ENCODE assay signal across 8 cellular contexts in the genomic region with DNA sequence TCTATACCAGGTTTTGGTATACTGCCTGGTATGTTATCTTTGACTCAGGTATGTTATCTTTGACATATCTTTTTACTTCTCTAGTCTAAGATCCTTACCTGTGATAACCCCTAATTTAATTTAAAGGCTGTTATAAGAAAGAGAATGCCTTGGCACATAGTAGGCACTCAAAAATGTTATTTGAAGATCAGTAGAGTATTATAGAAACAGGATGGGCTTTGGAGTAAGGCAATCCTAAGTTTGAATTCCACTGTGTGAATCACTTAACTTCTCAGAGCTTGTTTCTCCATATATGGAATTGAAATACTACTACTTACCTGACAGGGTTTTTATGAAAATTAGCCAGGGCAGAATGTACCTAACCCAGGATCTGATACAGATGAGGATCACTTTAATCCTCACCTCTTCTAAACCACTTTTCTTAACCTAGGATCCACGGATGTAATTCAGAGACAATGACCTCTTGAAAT. TPM values are rescaled to one million over a fixed set of nuclear protein-coding genes. Genes with fewer than 3 reads are reported as not detected.
DNase-seq lines count a peak whose midpoint lies in the region; ATAC-seq and TF ChIP-seq lines count a peak whose summit lies in the region.

No MANE protein-coding gene starts in this region.

- H3K27me3 ChIP-seq in naive thymus-derived CD4-positive, alpha-beta T cell (ENCODE audit: control insufficient read depth in 2 of 2, insufficient read depth in 2 of 2, low read length in 2 of 2): no peaks in the 10 kb centered on the region

- H3K36me3 Mint-ChIP-seq in naive thymus-derived CD4-positive, alpha-beta T cell: peaks cover 0 to 4% (median 2%) of the 10 kb centered on the region in 5 donors
- H3K36me3 Mint-ChIP-seq in CD14-positive monocyte: peaks cover 6 to 7% of the 10 kb centered on the region in 2 donors

- peak overlapping the region; percentile 81 for H3K4me3 ChIP-seq in astrocyte of the cerebellum (ENCODE audit: low read depth, low read length)
- H3K4me3 ChIP-seq in naive thymus-derived CD4-positive, alpha-beta T cell (ENCODE audit: low read length): peak overlapping the region; percentile 88

- intact Hi-C loops in naive thymus-derived CD4-positive, alpha-beta T cell (cut with micrococcal nuclease): loop anchor here (2.0 to 10.0 kb wide), 3 partner anchors 43 to 1185 kb away; a partner anchor contains a TSS
- intact Hi-C loops in CD14-positive monocyte (cut with micrococcal nuclease): no loop called here

- H3K9me3 Mint-ChIP-seq in naive thymus-derived CD4-positive, alpha-beta T cell: no peaks in the 10 kb centered on the region
- no peaks in the 10 kb centered on the region for H3K9me3 Mint-ChIP-seq in CD14-positive monocyte

- H3K27ac ChIP-seq in naive thymus-derived CD4-positive, alpha-beta T cell (ENCODE audit: low read depth, low read length): no peak overlapping the region

- no peak for TF ChIP-seq CTCF in astrocyte of the cerebellum (IDR thresholded peaks at IDR 0.05; ENCODE audit: low read depth, low read length, missing control alignments)
- no peak for TF ChIP-seq CTCF in CD14-positive monocyte (IDR thresholded peaks at IDR 0.05)

- H3K27ac Mint-ChIP-seq in naive thymus-derived CD4-positive, alpha-beta T cell: peak overlapping the region in 7 of 9 donors; percentile 25 to 97 (median 90)
- no peak overlapping the region for H3K27ac Mint-ChIP-seq in CD14-positive monocyte

- H3K4me3 Mint-ChIP-seq in naive thymus-derived CD4-positive, alpha-beta T cell: peak overlapping the region; percentile 88 to 98 (median 96)
- peak overlapping the region in 1 of 2 donors; percentile 99 for H3K4me3 Mint-ChIP-seq in CD14-positive monocyte

- H3K36me3 ChIP-seq in naive thymus-derived CD4-positive, alpha-beta T cell (ENCODE audit: control insufficient read depth in 2 of 3, insufficient read depth in 3 of 3, low read length in 3 of 3): peaks cover 0 to 4% (median 0%) of the 10 kb centered on the region in 3 experiments

- no peaks in the 10 kb centered on the region for H3K9me3 ChIP-seq in naive thymus-derived CD4-positive, alpha-beta T cell (ENCODE audit: control insufficient read depth in 2 of 3, low read length in 3 of 3)

- H3K27me3 Mint-ChIP-seq in naive thymus-derived CD4-positive, alpha-beta T cell: no peaks in the 10 kb centered on the region
- H3K27me3 Mint-ChIP-seq in CD14-positive monocyte (ENCODE audit: low read depth in 3 of 3): peaks cover 0 to 2% (median 0%) of the 10 kb centered on the region in 3 donors

- POLR2A ChIA-PET in naive thymus-derived CD4-positive, alpha-beta T cell (lab: Charles Lee): no interaction called here

- CTCF ChIA-PET in naive thymus-derived CD4-positive, alpha-beta T cell (lab: Charles Lee): no interaction called here

- DNase-seq in ELR (ENCODE audit: low read depth) (peak; percentile 60), LHCN-M2 (ENCODE audit: low read depth) (peak; percentile 17), astrocyte of the cerebellum (ENCODE audit: low read depth) (peak; percentile 1), CD14-positive monocyte (ENCODE audit: low spot score) (no peak), NCI-H510A treated with DMSO at 0.1 percent for 48 hours (lab: John Stamatoyannopoulos, UW) (no peak)
- DNase-seq in naive thymus-derived CD4-positive, alpha-beta T cell: no peak

- H3K4me1 ChIP-seq in naive thymus-derived CD4-positive, alpha-beta T cell (ENCODE audit: control insufficient read depth in 2 of 2, insufficient read depth in 2 of 2, low read length in 2 of 2): peaks cover 5 to 11% of the 10 kb centered on the region in 2 donors

- H3K4me1 Mint-ChIP-seq in naive thymus-derived CD4-positive, alpha-beta T cell: peaks cover 8 to 36% (median 26%) of the 10 kb centered on the region in 7 donors
- H3K4me1 Mint-ChIP-seq in CD14-positive monocyte: peaks cover 25% of the 10 kb centered on the region

- no peak for ATAC-seq in naive thymus-derived CD4-positive, alpha-beta T cell
- ATAC-seq in HG03196 (IDR thresholded peaks at IDR 0.05; ENCODE audit: unreplicated experiment) (no peak), HG02610 (IDR thresholded peaks at IDR 0.05; ENCODE audit: unreplicated experiment) (no peak)

- in situ Hi-C loops in astrocyte of the cerebellum (cut with HindIII; ENCODE audit: low sequenced_read_pairs): no loop called here

RNA-seq across cellular contexts. Expression of a gene that starts 1.2 kb away (rescaled TPM):
- total RNA-seq in LHCN-M2 (2014; rRNA removed): 15.7 and 17.0 TPM in 2 replicates
- 2.1 TPM for polyA plus RNA-seq in LHCN-M2 (2012)
- total RNA-seq in naive thymus-derived CD4-positive, alpha-beta T cell: 10 to 100 TPM in 1 of 5 experiments, 1 to 10 TPM in 4; 1.6 to 19.9 (median 1.8) TPM
- 1 to 10 TPM in 1 of 2 donors, under 1 TPM in 1; 0.64 to 1.2 TPM for polyA plus RNA-seq in naive thymus-derived CD4-positive, alpha-beta T cell
- under 1 TPM; 0.11 to 0.12 TPM for polyA plus RNA-seq in CD14-positive monocyte

Comparison
In these comparisons a context has a peak if more than half of its experiments do, and no peak if none do; other contexts are left out.
1. DNase-seq: peak in ELR (single experiment), LHCN-M2 (single experiment) and astrocyte of the cerebellum (single experiment); none in naive thymus-derived CD4-positive, alpha-beta T cell (0 of 9), CD14-positive monocyte (single experiment) and NCI-H510A treated with DMSO at 0.1 percent for 48 hours (single experiment).
2. H3K27ac Mint-ChIP-seq: peak in naive thymus-derived CD4-positive, alpha-beta T cell (7 of 9); none in CD14-positive monocyte (0 of 7).
3. intact Hi-C loops: an anchor here in naive thymus-derived CD4-positive, alpha-beta T cell (2.0 to 10.0 kb wide); none called in CD14-positive monocyte.